ENCODE assay signal across 7 cellular contexts in the genomic region with DNA sequence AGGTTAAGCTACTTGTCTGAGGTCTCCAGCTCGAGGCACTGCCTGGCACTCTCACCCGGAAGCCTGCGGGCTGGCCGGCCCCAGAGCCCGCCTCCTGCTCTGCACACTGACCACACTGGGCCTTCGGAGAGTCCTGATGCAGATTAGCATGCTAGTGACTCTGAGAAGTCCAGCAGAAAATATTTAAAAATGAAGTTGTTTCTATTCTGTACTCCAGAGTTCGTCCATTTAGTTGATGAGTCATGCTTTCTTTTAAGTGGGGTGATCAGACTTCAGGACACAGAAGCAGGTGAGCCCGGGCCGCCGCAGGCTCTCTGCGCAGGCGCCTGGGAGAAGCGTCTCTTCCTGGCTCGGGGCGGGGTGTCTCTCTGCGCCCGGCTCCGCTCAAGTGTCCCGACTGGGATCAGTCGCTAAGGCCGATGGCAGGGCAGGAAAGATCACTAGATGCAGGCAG. TPM values are rescaled to one million over a fixed set of nuclear protein-coding genes. Genes with fewer than 3 reads are reported as not detected.
DNase-seq lines count a peak whose midpoint lies in the region; ATAC-seq and TF ChIP-seq lines count a peak whose summit lies in the region.

No MANE protein-coding gene starts in this region.

- H3K36me3 ChIP-seq in GM23248 (ENCODE audit: low read depth) (no peaks in the 10 kb centered on the region), SJCRH30 (no peaks in the 10 kb centered on the region), upper lobe of right lung (no peaks in the 10 kb centered on the region)

- no peaks in the 10 kb centered on the region for H3K9me2 ChIP-seq in GM23248 (ENCODE audit: insufficient read depth)

- no peaks in the 10 kb centered on the region for H3K9me3 Mint-ChIP-seq in naive B cell

- H3K4me3 ChIP-seq in GM23248: no peak overlapping the region
- peak overlapping the region; percentile 49 for H3K4me3 ChIP-seq in SJCRH30
- H3K4me3 ChIP-seq in upper lobe of right lung: no peak overlapping the region

- H2AFZ ChIP-seq in GM23248: peak overlapping the region; percentile 29; the same call in 1 of the 2 replicates

- no peaks in the 10 kb centered on the region for H3K9me3 ChIP-seq in GM23248 (ENCODE audit: low read depth)
- no peaks in the 10 kb centered on the region for H3K9me3 ChIP-seq in SJCRH30 (replicated peaks)
- no peaks in the 10 kb centered on the region for H3K9me3 ChIP-seq in upper lobe of right lung

- no peak overlapping the region for H3K4me2 ChIP-seq in GM23248 (ENCODE audit: unreplicated experiment)

- no peak for ATAC-seq in naive B cell (ENCODE audit: low read depth in 2 of 2)
- peak; percentile 94 for ATAC-seq in upper lobe of right lung

- DNase-seq in GM23248: no peak
- peak; percentile 82 to 85 for DNase-seq in SJCRH30
- DNase-seq in dermis blood vessel endothelial cell: peak; percentile 40
- no peak for DNase-seq in naive B cell
- DNase-seq in upper lobe of right lung: peak; percentile 90
- no peak for DNase-seq in GM19238 (ENCODE audit: insufficient read length, low spot score)
- DNase-seq in stimulated activated naive CD4-positive, alpha-beta T cell treated with Interleukin-2 at 50 U/mL for 16 hours (lab: John Stamatoyannopoulos, UW): no peak

- no peaks in the 10 kb centered on the region for H3K79me2 ChIP-seq in GM23248 (ENCODE audit: insufficient read depth)

- no peak overlapping the region for H3K27ac ChIP-seq in GM23248
- H3K27ac ChIP-seq in SJCRH30: peak overlapping the region; percentile 74
- H3K27ac ChIP-seq in upper lobe of right lung: peak overlapping the region; percentile 45

- peaks cover 12 to 22% (median 17%) of the 10 kb centered on the region in 3 donors for H3K27me3 Mint-ChIP-seq in naive B cell

- H3K4me1 ChIP-seq in GM23248 (ENCODE audit: insufficient read depth): peaks cover 4% of the 10 kb centered on the region; the same call in 1 of the 2 replicates
- H3K4me1 ChIP-seq in SJCRH30: peaks cover 40% of the 10 kb centered on the region
- no peaks in the 10 kb centered on the region for H3K4me1 ChIP-seq in upper lobe of right lung

- no peaks in the 10 kb centered on the region; the same call in 1 of the 2 replicates for H3K27me3 ChIP-seq in GM23248 (replicated peaks; ENCODE audit: insufficient read depth)
- H3K27me3 ChIP-seq in SJCRH30: no peaks in the 10 kb centered on the region
- H3K27me3 ChIP-seq in upper lobe of right lung: no peaks in the 10 kb centered on the region

- in situ Hi-C loops in GM23248 (cut with MboI): no loop called here

- no peak overlapping the region for H3K9ac ChIP-seq in GM23248

- H3K36me3 Mint-ChIP-seq in naive B cell: no peaks in the 10 kb centered on the region

- no peaks in the 10 kb centered on the region for H3K4me1 Mint-ChIP-seq in naive B cell

- intact Hi-C loops in upper lobe of right lung (cut with DNase I): no loop called here

- no peaks in the 10 kb centered on the region for H3F3A ChIP-seq in GM23248 (ENCODE audit: insufficient read depth)

- peak overlapping the region in 5 of 8 donors; percentile 8 to 74 (median 58) for H3K4me3 Mint-ChIP-seq in naive B cell

- no peak for TF ChIP-seq CTCF in upper lobe of right lung (IDR thresholded peaks at IDR 0.05)

- WGBS in GM23248 (ENCODE audit: low coverage in 1 of 2, low lambda C conversion rate in 2 of 2, missing lambda C conversion rate in 2 of 2), 2 experiments: 35 to 44% methylated on average over 21 of the region's 21 CpGs

- H3K27ac Mint-ChIP-seq in naive B cell: no peak overlapping the region

- no peaks in the 10 kb centered on the region for H4K20me1 ChIP-seq in GM23248 (ENCODE audit: insufficient read depth)

RNA-seq across cellular contexts. Expression of a gene that starts 32.5 kb away (rescaled TPM):
- not detected in 2 replicates for total RNA-seq in GM23248 (2014; rRNA removed; shearing (Covaris generic))
- polyA plus RNA-seq in GM23248 (2016; fragmentation: Nextera tagmentation; extraction: Ambion mirVana) (not detected in 2 replicates), naive B cell (ENCODE audit: low read depth in 6 of 6) (not detected)
- total RNA-seq in SJCRH30 (2014; rRNA removed; shearing (Covaris generic)): 0.30 TPM in 1 of 2 replicates, not detected in the other
- total RNA-seq in dermis blood vessel endothelial cell (not detected in 2 replicates), upper lobe of right lung (not detected)

Comparison
In these comparisons a context has a peak if more than half of its experiments do, and no peak if none do; other contexts are left out.
1. DNase-seq: peak in SJCRH30 (2 of 2), dermis blood vessel endothelial cell (single experiment) and upper lobe of right lung (single experiment); none in GM23248 (single experiment), naive B cell (single experiment), GM19238 (single experiment) and stimulated activated naive CD4-positive, alpha-beta T cell treated with Interleukin-2 at 50 U/mL for 16 hours (single experiment).